In the genomic region with DNA sequence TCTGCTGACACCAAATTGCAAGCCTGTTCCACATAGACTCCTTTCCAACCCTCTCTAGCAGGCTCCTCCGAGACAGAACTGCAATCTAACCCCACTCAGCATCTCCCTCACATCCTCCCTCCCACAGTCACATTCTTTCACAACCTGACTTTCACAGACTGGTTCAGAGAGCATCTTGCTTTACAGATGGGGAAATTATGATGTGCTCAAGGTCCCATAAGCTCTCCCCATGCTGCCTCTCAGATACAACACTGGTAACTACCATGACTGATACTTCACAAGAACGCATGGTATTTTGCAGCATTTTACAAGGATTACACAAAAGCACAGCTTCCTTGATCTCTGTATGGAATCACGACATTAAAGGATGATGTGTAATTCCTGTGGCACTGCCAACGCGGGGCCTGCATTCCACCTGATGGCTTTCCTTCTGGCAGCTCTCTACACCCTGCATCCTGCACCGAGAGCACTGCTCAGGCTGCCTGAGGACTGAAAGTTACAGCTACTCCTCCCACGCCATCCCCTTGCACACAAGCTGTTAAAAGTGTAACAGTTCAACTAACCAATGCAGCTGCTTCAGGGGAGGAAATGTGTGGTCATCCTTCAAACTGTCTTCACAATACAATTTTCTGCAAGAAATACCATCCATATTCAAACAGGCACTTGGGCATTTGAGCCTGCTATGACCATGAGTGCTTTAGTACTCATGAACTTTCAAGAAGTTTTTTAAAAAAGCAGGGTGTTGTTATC, we compare ENCODE assay signal across 8 cellular contexts. TPM values are rescaled to one million over a fixed set of nuclear protein-coding genes. Genes with fewer than 3 reads are reported as not detected.
A peak's percentile ranks its signal among the peaks of the same experiment; 100 is the strongest.
DNase-seq lines count a peak whose midpoint lies in the region; ATAC-seq, FAIRE-seq and TF ChIP-seq lines count a peak whose summit lies in the region.

No MANE protein-coding gene starts in this region.

- peaks cover 38% of the 10 kb centered on the region for H3K4me1 ChIP-seq in astrocyte (ENCODE audit: insufficient read depth, low read length)

- H3K27me3 ChIP-seq in astrocyte (ENCODE audit: insufficient read depth, low read length) = no peaks in the 10 kb centered on the region

- no peaks in the 10 kb centered on the region for H3K9me3 ChIP-seq in astrocyte (ENCODE audit: insufficient read depth, low read depth, low read length)

- H3K4me1 Mint-ChIP-seq in HFFc6 (ENCODE audit: low read depth) = peaks cover 80% of the 10 kb centered on the region
- peaks cover 39% of the 10 kb centered on the region for H3K4me1 Mint-ChIP-seq in astrocyte (ENCODE audit: low read depth, unreplicated experiment)

- ATAC-seq in GM18498 (IDR thresholded peaks at IDR 0.05; ENCODE audit: unreplicated experiment) = peak; percentile 78

- H2AFZ ChIP-seq in astrocyte (ENCODE audit: low read depth, low read length) = no peak overlapping the region

- H3K27ac ChIP-seq in astrocyte (ENCODE audit: low read depth, low read length) = peak overlapping the region; percentile 61

- H3K9ac ChIP-seq in astrocyte (ENCODE audit: low read length) = peak overlapping the region; percentile 45

- H3K4me2 ChIP-seq in astrocyte (ENCODE audit: low read length) = peak overlapping the region; percentile 56

- H3K9me3 Mint-ChIP-seq in HFFc6 (no peaks in the 10 kb centered on the region), astrocyte (ENCODE audit: unreplicated experiment) (no peaks in the 10 kb centered on the region)

- peak; percentile 23 for FAIRE-seq in astrocyte (lab: Jason Lieb, UNC)

- H3K36me3 Mint-ChIP-seq in HFFc6 (ENCODE audit: low read depth) (peaks cover 16% of the 10 kb centered on the region), astrocyte (ENCODE audit: low read depth, unreplicated experiment) (peaks cover 3% of the 10 kb centered on the region)

- H3K27ac Mint-ChIP-seq in HFFc6 (peak overlapping the region; percentile 87), astrocyte (ENCODE audit: unreplicated experiment) (no peak overlapping the region)

- TF ChIP-seq CTCF in HFFc6 (IDR thresholded peaks at IDR 0.05) (no peak), astrocyte (IDR thresholded peaks at IDR 0.05; ENCODE audit: insufficient read depth, low read depth, low read length) (no peak)

- peak overlapping the region; percentile 76 for H3K4me3 Mint-ChIP-seq in HFFc6
- no peak overlapping the region for H3K4me3 Mint-ChIP-seq in astrocyte (ENCODE audit: unreplicated experiment)

- no peak overlapping the region for H3K4me3 ChIP-seq in astrocyte (ENCODE audit: insufficient read depth, low read depth, low read length)

- peaks cover 59% of the 10 kb centered on the region for H4K20me1 ChIP-seq in astrocyte (ENCODE audit: insufficient read depth, low read length)

- H3K27me3 Mint-ChIP-seq in HFFc6 (ENCODE audit: insufficient read depth) (no peaks in the 10 kb centered on the region; the same call in 1 of the 2 replicates), astrocyte (ENCODE audit: low read depth, unreplicated experiment) (no peaks in the 10 kb centered on the region)

- peaks cover 10% of the 10 kb centered on the region for H3K36me3 ChIP-seq in astrocyte (ENCODE audit: insufficient read depth, low read length)

- H3K79me2 ChIP-seq in astrocyte (ENCODE audit: insufficient read depth, low read length) = peaks cover 26% of the 10 kb centered on the region

- DNase-seq in HFFc6 (peak; percentile 95), NOMO-1 (lab: John Stamatoyannopoulos, UW; ENCODE audit: unreplicated experiment in 2 of 2) (peak; percentile 52 to 60), astrocyte (ENCODE audit: low read depth) (peak; percentile 91), occipital lobe (lab: John Stamatoyannopoulos, UW) (peak; percentile 52), NCI-H526 (lab: John Stamatoyannopoulos, UW) (no peak), T1000 (lab: John Stamatoyannopoulos, UW) (no peak), HuH-7.5 (ENCODE audit: low spot score) (no peak)

RNA-seq across cellular contexts. Expression of a gene that starts 27.6 kb away (rescaled TPM):
- total RNA-seq in HFFc6 (2021; fragmentation: NEBNext Ultra II Directional; extraction: Animal tissue kit (Norgen Biotek cat#: 25700)) = 10 to 100 TPM; 34.1 to 42.5 (median 38.0) TPM
- 21.3 and 26.0 TPM in 2 replicates for total RNA-seq in astrocyte
- 12.3 TPM for total RNA-seq in occipital lobe

RNA-seq across cellular contexts. Expression of a gene that starts 42.5 kb away (rescaled TPM):
- not detected for total RNA-seq in HFFc6 (2021; fragmentation: NEBNext Ultra II Directional; extraction: Animal tissue kit (Norgen Biotek cat#: 25700))
- total RNA-seq in astrocyte = not detected in 2 replicates
- not detected for total RNA-seq in occipital lobe

Comparison
In these comparisons a context has a peak if more than half of its experiments do, and no peak if none do; other contexts are left out.
1. DNase-seq: peak in HFFc6 (single experiment), NOMO-1 (2 of 2), astrocyte (single experiment) and occipital lobe (single experiment); none in NCI-H526 (0 of 2), T1000 (single experiment) and HuH-7.5 (single experiment).